ENCODE assay signal across 8 cellular contexts in genomic region chr20:17680128-17680835, GRCh38. TPM values are rescaled to one million over a fixed set of nuclear protein-coding genes. Genes with fewer than 3 reads are reported as not detected.
DNase-seq lines count a peak whose midpoint lies in the region; ATAC-seq, FAIRE-seq and TF ChIP-seq lines count a peak whose summit lies in the region.

No MANE protein-coding gene starts in this region.

- ATAC-seq in GM21367 (IDR thresholded peaks at IDR 0.05; ENCODE audit: unreplicated experiment) (no peak), GM18517 (IDR thresholded peaks at IDR 0.05; ENCODE audit: unreplicated experiment) (no peak)

- H3K4me1 ChIP-seq in endothelial cell of umbilical vein (ENCODE audit: control insufficient read depth, extremely low read depth, insufficient read depth, low read length) (peaks cover 13% of the 10 kb centered on the region), muscle layer of duodenum (ENCODE audit: control insufficient read depth in 1 of 2, insufficient read depth in 2 of 2, low read length in 2 of 2) (peaks cover 9 to 26% of the 10 kb centered on the region in 2 donors)

- intact Hi-C loops in endothelial cell of umbilical vein (cut with micrococcal nuclease), result loop anchor here (1.0 to 5.0 kb wide), 3 partner anchors 14 to 607 kb away; partner anchors contain the start of gene ZNF133

- TF ChIP-seq CTCF in AG10803 (conservative IDR thresholded peaks at IDR 0.05; ENCODE audit: low read length) (no peak), endothelial cell of umbilical vein (IDR thresholded peaks at IDR 0.05; ENCODE audit: extremely low read depth in 1 of 2, insufficient read depth in 1 of 2, low read depth in 1 of 2, low read length in 2 of 2) (no peak)

- H3K9me1 ChIP-seq in endothelial cell of umbilical vein (replicated peaks; ENCODE audit: control insufficient read depth, extremely low read depth, insufficient read depth, low read length), result no peaks in the 10 kb centered on the region

- H3K4me2 ChIP-seq in endothelial cell of umbilical vein (ENCODE audit: insufficient read depth, low read length), result peak overlapping the region; percentile 72

- no peak overlapping the region for H2AFZ ChIP-seq in endothelial cell of umbilical vein (ENCODE audit: low read depth, low read length)

- H3K36me3 ChIP-seq in SK-N-MC (ENCODE audit: insufficient read depth, low read length) (no peaks in the 10 kb centered on the region; the same call in 1 of the 2 replicates), endothelial cell of umbilical vein (ENCODE audit: control insufficient read depth in 2 of 2, extremely low read depth in 1 of 2, insufficient read depth in 2 of 2, low read length in 2 of 2) (peaks cover 0 to 2% of the 10 kb centered on the region in 2 experiments), muscle layer of duodenum (ENCODE audit: control insufficient read depth in 1 of 2, insufficient read depth in 2 of 2, low read length in 2 of 2) (peaks cover 0 to 3% of the 10 kb centered on the region in 2 donors)

- no peaks in the 10 kb centered on the region for H3K9me3 ChIP-seq in SK-N-MC (ENCODE audit: low read depth, low read length)
- no peaks in the 10 kb centered on the region for H3K9me3 ChIP-seq in endothelial cell of umbilical vein (replicated peaks; ENCODE audit: control insufficient read depth, insufficient read depth, low read length)
- no peaks in the 10 kb centered on the region for H3K9me3 ChIP-seq in muscle layer of duodenum (ENCODE audit: control insufficient read depth in 1 of 2, low read length in 2 of 2)

- BruUV-seq in endothelial cell of umbilical vein (replicated peaks; lab: Mats Ljungman, UMichigan), result TSS peak; percentile 14

- TF ChIP-seq POLR2A in endothelial cell of umbilical vein (IDR thresholded peaks at IDR 0.05; ENCODE audit: low read depth, low read length), result no peak

- POLR2A ChIA-PET in endothelial cell of umbilical vein (lab: Charles Lee), result interaction anchor here (2.9 kb wide), 1 partner anchor 216 kb away, joined by 20 read pairs; no protein-coding TSS in a partner anchor

- H4K20me1 ChIP-seq in endothelial cell of umbilical vein (replicated peaks; ENCODE audit: control insufficient read depth, extremely low read depth, insufficient read depth, low read length), result peaks cover 5% of the 10 kb centered on the region

- H3K79me2 ChIP-seq in endothelial cell of umbilical vein (ENCODE audit: control insufficient read depth, insufficient read depth, low read length), result peaks cover 51% of the 10 kb centered on the region

- FAIRE-seq in endothelial cell of umbilical vein (lab: Jason Lieb, UNC), result peak; percentile 21

- DNase-seq in AG10803 (ENCODE audit: low read depth) (peak; percentile 76), H4 (ENCODE audit: low spot score) (peak; percentile 44), SK-N-MC (ENCODE audit: low read depth, low spot score) (no peak), endothelial cell of umbilical vein (ENCODE audit: low read depth, low spot score) (peak; percentile 46)
- DNase-seq in stimulated activated CD4-positive, alpha-beta T cell treated with anti-CD3 and anti-CD28 coated beads, Interleukin-1b, Interleukin-23, amount 100 ng/mL, for 48 hours, result no peak

- dilution Hi-C loops in endothelial cell of umbilical vein (cut with MboI; ENCODE audit: extremely low pct_ligation_motif_present, low sequenced_read_pairs), result no loop called here

- H3K4me3 ChIP-seq in AG10803 (ENCODE audit: low read length), result peak overlapping the region; percentile 80
- peak overlapping the region; percentile 76 for H3K4me3 ChIP-seq in SK-N-MC
- peak overlapping the region; percentile 67 to 90 (median 71) for H3K4me3 ChIP-seq in endothelial cell of umbilical vein (replicated peaks in 1 of 3; ENCODE audit: insufficient read depth in 1 of 3, low read depth in 1 of 3, low read length in 3 of 3)
- H3K4me3 ChIP-seq in muscle layer of duodenum (ENCODE audit: low read depth in 1 of 2, low read length in 2 of 2), result peak overlapping the region; percentile 66 to 73

- H3K27me3 ChIP-seq in endothelial cell of umbilical vein (ENCODE audit: control insufficient read depth in 2 of 2, insufficient read depth in 2 of 2, low read length in 2 of 2), result peaks cover 12 to 13% of the 10 kb centered on the region in 2 experiments
- H3K27me3 ChIP-seq in muscle layer of duodenum (ENCODE audit: low read depth, low read length), result no peaks in the 10 kb centered on the region

- H3K9ac ChIP-seq in SK-N-MC (ENCODE audit: insufficient read length) (peak overlapping the region; percentile 60), endothelial cell of umbilical vein (replicated peaks; ENCODE audit: extremely low read depth, insufficient read depth, low read length) (peak overlapping the region; percentile 92)

- CTCF ChIA-PET in endothelial cell of umbilical vein (lab: Charles Lee), result interaction anchor here (0.6 to 6.2 kb wide), 11 partner anchors 14 to 287 kb away, joined by 3 to 110 read pairs (median 5); partner anchors contain the start of gene BFSP1

- H3K27ac ChIP-seq in SK-N-MC (no peak overlapping the region), endothelial cell of umbilical vein (ENCODE audit: insufficient read depth, low read depth, low read length) (peak overlapping the region; percentile 63), muscle layer of duodenum (ENCODE audit: low read length) (peak overlapping the region; percentile 87)

TF ChIP-seq in endothelial cell of umbilical vein, 7 proteins besides CTCF, POLR2A, EP300 and RAD21:
- no peak for TF ChIP-seq FOS (IDR thresholded peaks at IDR 0.05; ENCODE audit: borderline replicate concordance, insufficient read depth, low read length)
- no peak for TF ChIP-seq EZH2 (IDR thresholded peaks at IDR 0.05; ENCODE audit: borderline replicate concordance, low read depth, low read length, severe bottlenecking)
- TF ChIP-seq GATA2 (IDR thresholded peaks at IDR 0.05; ENCODE audit: insufficient read depth, insufficient read length, low read depth, low read length), result no peak
- TF ChIP-seq MYC (IDR thresholded peaks at IDR 0.05; ENCODE audit: low read depth, low read length), result no peak
- no peak for TF ChIP-seq JUN (IDR thresholded peaks at IDR 0.05; ENCODE audit: borderline replicate concordance, insufficient read depth, insufficient read length, low read depth)
- no peak for TF ChIP-seq MAX (IDR thresholded peaks at IDR 0.05; ENCODE audit: insufficient read depth, insufficient read length)
- TF ChIP-seq POLR2AphosphoS5 (IDR thresholded peaks at IDR 0.05; ENCODE audit: insufficient read depth, low read depth, low read length), result no peak

RNA-seq across cellular contexts. Expression of gene RRBP1, which starts 1.8 kb away (rescaled TPM):
- 48.6 and 61.6 TPM in 2 replicates for total RNA-seq in H4 (2014; rRNA removed; shearing (Covaris generic))
- total RNA-seq in endothelial cell of umbilical vein, result 201 and 236 TPM in 2 replicates
- 40.3 and 50.3 TPM in 2 replicates for polyA plus RNA-seq in endothelial cell of umbilical vein
- polyA plus RNA-seq in endothelial cell of umbilical vein (2011; cell fraction: cytosol; rRNA removed), result 95.8 and 98.7 TPM in 2 replicates
- 211 and 231 TPM in 2 replicates for polyA plus RNA-seq in endothelial cell of umbilical vein (2011; cell fraction: nucleus; rRNA removed)
- 146 and 186 TPM in 2 replicates for polyA plus RNA-seq in endothelial cell of umbilical vein (2012)
- polyA minus RNA-seq in endothelial cell of umbilical vein, result 94.2 and 103 TPM in 2 replicates
- 10.5 TPM for polyA minus RNA-seq in endothelial cell of umbilical vein (2011; cell fraction: cytosol; rRNA and poly(A)+ RNA removed)
- polyA minus RNA-seq in endothelial cell of umbilical vein (2011; cell fraction: nucleus; rRNA and poly(A)+ RNA removed), result 62.3 and 92.5 TPM in 2 replicates

RNA-seq across cellular contexts. Expression of gene BANF2, which starts 19.5 kb away (rescaled TPM):
- total RNA-seq in H4 (2014; rRNA removed; shearing (Covaris generic)), result not detected in 2 replicates
- not detected in 2 replicates for total RNA-seq in endothelial cell of umbilical vein
- polyA plus RNA-seq in endothelial cell of umbilical vein, result not detected in 2 replicates
- not detected in 2 replicates for polyA plus RNA-seq in endothelial cell of umbilical vein (2011; cell fraction: cytosol; rRNA removed)
- polyA plus RNA-seq in endothelial cell of umbilical vein (2011; cell fraction: nucleus; rRNA removed), result not detected in 2 replicates
- polyA plus RNA-seq in endothelial cell of umbilical vein (2012), result not detected in 2 replicates
- polyA minus RNA-seq in endothelial cell of umbilical vein, result not detected in 2 replicates
- polyA minus RNA-seq in endothelial cell of umbilical vein (2011; cell fraction: cytosol; rRNA and poly(A)+ RNA removed), result not detected
- not detected in 2 replicates for polyA minus RNA-seq in endothelial cell of umbilical vein (2011; cell fraction: nucleus; rRNA and poly(A)+ RNA removed)

Comparison
In these comparisons a context has a peak if more than half of its experiments do, and no peak if none do; other contexts are left out.
1. DNase-seq: peak in AG10803 (single experiment), H4 (single experiment) and endothelial cell of umbilical vein (single experiment); none in SK-N-MC (single experiment) and stimulated activated CD4-positive, alpha-beta T cell treated with anti-CD3 and anti-CD28 coated beads, Interleukin-1b, Interleukin-23, amount 100 ng/mL, for 48 hours (single experiment).
2. Peak in every context shown above with its lines, with median percentiles within 50 percentile points of each other: H3K4me3 ChIP-seq.